ENCODE assay signal across 8 cellular contexts in the genomic region with DNA sequence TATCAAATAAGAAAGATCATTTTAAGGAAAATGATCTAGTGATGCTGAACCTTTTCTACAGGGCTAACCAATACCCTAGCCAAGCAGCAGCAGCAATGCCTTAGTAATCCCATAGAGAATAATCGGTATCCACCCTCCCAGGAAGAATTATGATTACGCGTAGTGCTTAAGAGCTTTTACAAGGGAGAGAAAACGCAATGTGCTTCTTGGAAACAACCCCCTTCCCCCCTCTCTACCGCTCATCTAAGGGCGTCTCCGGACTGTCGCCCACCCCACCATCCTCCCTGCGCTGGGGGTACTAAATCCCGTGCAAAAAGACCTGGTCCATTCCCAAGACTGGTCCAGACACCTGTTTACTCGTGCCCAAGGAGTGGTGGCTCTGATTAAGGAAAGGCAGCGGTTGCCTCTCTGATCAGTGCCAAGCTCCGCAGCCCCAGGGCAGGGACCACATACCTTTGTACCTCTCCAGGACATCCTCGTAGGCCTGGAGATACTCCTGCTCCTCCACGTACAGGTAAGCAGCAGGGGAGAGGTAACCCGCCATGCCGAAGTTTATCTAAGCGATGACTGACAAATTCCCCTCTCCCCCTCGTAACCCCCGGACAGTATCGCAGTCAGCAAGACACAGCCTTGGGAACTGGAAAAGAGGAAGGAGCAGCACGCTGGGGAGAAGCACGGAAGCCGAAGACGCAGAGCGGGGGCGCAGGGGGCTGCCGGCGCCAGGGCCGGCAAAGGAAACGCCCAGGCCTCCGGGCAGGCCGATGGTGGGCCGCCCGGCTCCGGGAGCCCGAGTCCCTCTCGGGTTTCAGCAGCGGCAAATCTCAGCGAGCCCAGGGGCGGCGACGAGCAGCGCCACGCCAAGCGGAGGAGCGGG.
DNase-seq lines count a peak whose midpoint lies in the region; ATAC-seq and TF ChIP-seq lines count a peak whose summit lies in the region.

No MANE protein-coding gene starts in this region.

- H3K27me3 ChIP-seq in colonic mucosa: peaks cover 20% of the 10 kb centered on the region
- peaks cover 4 to 13% of the 10 kb centered on the region in 2 donors for H3K27me3 ChIP-seq in right lobe of liver
- H3K27me3 ChIP-seq in suprapubic skin: peaks cover 16% of the 10 kb centered on the region

- 5% methylated on average over 24 of the region's 47 CpGs for WGBS in right lobe of liver (ENCODE audit: insufficient coverage, low coverage, low lambda C conversion rate, missing lambda C conversion rate)
- WGBS in suprapubic skin: 8% methylated on average over 28 of the region's 47 CpGs

- H3K27ac ChIP-seq in colonic mucosa: peak overlapping the region; percentile 50
- no peak overlapping the region for H3K27ac ChIP-seq in right lobe of liver
- peak overlapping the region; percentile 89 for H3K27ac ChIP-seq in suprapubic skin

- H3K4me3 ChIP-seq in colonic mucosa (peak overlapping the region; percentile 49), right lobe of liver (peak overlapping the region; percentile 4 to 51 (median 23)), suprapubic skin (peak overlapping the region; percentile 64)

- no peak for TF ChIP-seq EP300 in suprapubic skin (IDR thresholded peaks at IDR 0.05)

- H3K9me3 ChIP-seq in colonic mucosa (no peaks in the 10 kb centered on the region), right lobe of liver (no peaks in the 10 kb centered on the region), suprapubic skin (no peaks in the 10 kb centered on the region)

- TF ChIP-seq CTCF in colonic mucosa (IDR thresholded peaks at IDR 0.05) (no peak), right lobe of liver (IDR thresholded peaks at IDR 0.05) (no peak), suprapubic skin (IDR thresholded peaks at IDR 0.05) (no peak)

- ATAC-seq in GM19463 (IDR thresholded peaks at IDR 0.05; ENCODE audit: unreplicated experiment): peak; percentile 8
- peak; percentile 16 for ATAC-seq in HG03521 (IDR thresholded peaks at IDR 0.05; ENCODE audit: unreplicated experiment)
- peak; percentile 38 to 59 (median 47) for ATAC-seq in right lobe of liver

- intact Hi-C loops in colonic mucosa (cut with DNase I): no loop called here
- intact Hi-C loops in right lobe of liver (cut with DNase I): no loop called here

- no peaks in the 10 kb centered on the region for H3K36me3 ChIP-seq in colonic mucosa
- H3K36me3 ChIP-seq in right lobe of liver: no peaks in the 10 kb centered on the region
- no peaks in the 10 kb centered on the region for H3K36me3 ChIP-seq in suprapubic skin

- DNase-seq in D341Med (ENCODE audit: low spot score) (peak; percentile 79), SHP77 treated with DMSO at 0.1 percent for 48 hours (lab: John Stamatoyannopoulos, UW) (peak; percentile 37), colonic mucosa (no peak), right lobe of liver (peak in 1 of 3 donors; percentile 25), suprapubic skin (ENCODE audit: low spot score in 2 of 2) (peak; percentile 70 to 78), activated gamma-delta T cell (lab: John Stamatoyannopoulos, UW) (no peak)

- H3K4me1 ChIP-seq in colonic mucosa (no peaks in the 10 kb centered on the region), right lobe of liver (peaks cover 0 to 14% (median 0%) of the 10 kb centered on the region in 4 donors), suprapubic skin (peaks cover 23% of the 10 kb centered on the region)

- H3K9ac ChIP-seq in colonic mucosa (ENCODE audit: low read depth in 2 of 2, low read length in 2 of 2): peak overlapping the region; percentile 63 to 74

- TF ChIP-seq POLR2A in right lobe of liver (IDR thresholded peaks at IDR 0.05) (no peak), suprapubic skin (IDR thresholded peaks at IDR 0.05) (peak; percentile 20 to 33)

Comparison
In these comparisons a context has a peak if more than half of its experiments do, and no peak if none do; other contexts are left out.
1. DNase-seq: peak in D341Med (single experiment), SHP77 treated with DMSO at 0.1 percent for 48 hours (single experiment) and suprapubic skin (2 of 2); none in colonic mucosa (single experiment) and activated gamma-delta T cell (single experiment).
2. H3K27ac ChIP-seq: peak in colonic mucosa (single experiment) and suprapubic skin (single experiment); none in right lobe of liver (0 of 3).
3. Peak in every context shown above with its lines, with median percentiles within 50 percentile points of each other: ATAC-seq and H3K4me3 ChIP-seq.